ENCODE assay signal across 1 cellular context in genomic region chr2:207008105-207008990, GRCh38.
A peak's percentile ranks its signal among the peaks of the same experiment; 100 is the strongest.
TF ChIP-seq lines count a peak whose summit lies in the region.

No MANE protein-coding gene starts in this region.

TF ChIP-seq in GM23338, 12 proteins besides CTCF, POLR2A, EP300 and RAD21 (continued from another document):
- peak; percentile 35 for TF ChIP-seq REST (IDR thresholded peaks at IDR 0.05; ENCODE audit: unreplicated experiment)
